In genomic region chr17:59368218-59368857, GRCh38 we compare ENCODE assay signal across 10 cellular contexts. TPM values are rescaled to one million over a fixed set of nuclear protein-coding genes. Genes with fewer than 3 reads are reported as not detected.
DNase-seq lines count a peak whose midpoint lies in the region; ATAC-seq and TF ChIP-seq lines count a peak whose summit lies in the region.
"Had no signal": no experiment of that assay in that cellular context is flagged by ENCODE, and none has a peak within 500 bp of the region (broad histone marks: within the 10 kb centered on the region; RNA-seq: fewer than 3 reads in every experiment).

No MANE protein-coding gene starts in this region.

- peak; percentile 23 for DNase-seq in NCI-H82 (lab: John Stamatoyannopoulos, UW)
- DNase-seq in NCI-H82 treated with DMSO at 0.1 percent for 48 hours (lab: John Stamatoyannopoulos, UW; ENCODE audit: unreplicated experiment): no peak
- no peak for DNase-seq in naive thymus-derived CD4-positive, alpha-beta T cell
- peak in 1 of 2 donors; percentile 31 for DNase-seq in tibial artery
- no peak for DNase-seq in stimulated activated CD4-positive, alpha-beta T cell treated with anti-CD3 and anti-CD28 coated beads, Interleukin-1b, Interleukin-23, amount 100 ng/mL, for 48 hours
- no peak for DNase-seq in central memory CD4-positive, alpha-beta T cell
- DNase-seq: ACHN; stimulated activated CD8-positive, alpha-beta memory T cell treated with anti-CD3 and anti-CD28 coated beads, Interleukin-4, amount 100 ng/mL, for 48 hours had no signal

- intact Hi-C loops in dendritic cell treated with granulocyte-macrophage colony-stimulating factor and Interleukin-4, amounts not matched to agents 40 ng/mL and 50 ng/mL, for 4 days (cut with micrococcal nuclease): no loop called here
- intact Hi-C loops in naive thymus-derived CD4-positive, alpha-beta T cell (cut with micrococcal nuclease): no loop called here
- intact Hi-C loops in tibial artery (cut with DNase I; ENCODE audit: low total_unique reads): no loop called here

- no peak overlapping the region for H3K4me3 ChIP-seq in naive thymus-derived CD4-positive, alpha-beta T cell (ENCODE audit: low read length)
- no peak overlapping the region for H3K4me3 ChIP-seq in tibial artery

- H3K9me3 Mint-ChIP-seq in dendritic cell treated with granulocyte-macrophage colony-stimulating factor and Interleukin-4, amounts not matched to agents 40 ng/mL and 50 ng/mL, for 4 days: no peaks in the 10 kb centered on the region
- H3K9me3 Mint-ChIP-seq in naive thymus-derived CD4-positive, alpha-beta T cell: peaks cover 0 to 2% (median 0%) of the 10 kb centered on the region in 11 donors

- peaks cover 15 to 67% of the 10 kb centered on the region in 2 donors for H3K4me1 ChIP-seq in naive thymus-derived CD4-positive, alpha-beta T cell (ENCODE audit: control insufficient read depth in 2 of 2, insufficient read depth in 2 of 2, low read length in 2 of 2)
- peaks cover 0 to 100% (median 95%) of the 10 kb centered on the region in 4 donors for H3K4me1 ChIP-seq in tibial artery

- no peak overlapping the region for H3K4me3 Mint-ChIP-seq in dendritic cell treated with granulocyte-macrophage colony-stimulating factor and Interleukin-4, amounts not matched to agents 40 ng/mL and 50 ng/mL, for 4 days
- peak overlapping the region in 3 of 10 donors; percentile 2 to 7 (median 2) for H3K4me3 Mint-ChIP-seq in naive thymus-derived CD4-positive, alpha-beta T cell

- POLR2A ChIA-PET in naive thymus-derived CD4-positive, alpha-beta T cell (lab: Charles Lee): interaction anchor here (1.0 to 1.5 kb wide), 3 partner anchors 11 to 36 kb away, joined by 3 to 8 read pairs (median 4); no protein-coding TSS in a partner anchor

- H3K27me3 ChIP-seq in naive thymus-derived CD4-positive, alpha-beta T cell (ENCODE audit: control insufficient read depth in 2 of 2, insufficient read depth in 2 of 2, low read length in 2 of 2): no peaks in the 10 kb centered on the region
- no peaks in the 10 kb centered on the region for H3K27me3 ChIP-seq in tibial artery

- no peaks in the 10 kb centered on the region for H3K9me3 ChIP-seq in naive thymus-derived CD4-positive, alpha-beta T cell (ENCODE audit: control insufficient read depth in 2 of 3, low read length in 3 of 3)
- no peaks in the 10 kb centered on the region for H3K9me3 ChIP-seq in tibial artery

- H3K36me3 Mint-ChIP-seq in dendritic cell treated with granulocyte-macrophage colony-stimulating factor and Interleukin-4, amounts not matched to agents 40 ng/mL and 50 ng/mL, for 4 days (ENCODE audit: low read depth): peaks cover 27% of the 10 kb centered on the region
- peaks cover 0 to 21% (median 4%) of the 10 kb centered on the region in 5 donors for H3K36me3 Mint-ChIP-seq in naive thymus-derived CD4-positive, alpha-beta T cell

- H3K27ac ChIP-seq in naive thymus-derived CD4-positive, alpha-beta T cell (ENCODE audit: low read depth, low read length): no peak overlapping the region
- H3K27ac ChIP-seq in tibial artery: peak overlapping the region; percentile 89

- CTCF ChIA-PET in naive thymus-derived CD4-positive, alpha-beta T cell (lab: Charles Lee): interaction anchor here (1.6 kb wide), 1 partner anchor 72 kb away, joined by 3 read pairs; no protein-coding TSS in a partner anchor

- H3K36me3 ChIP-seq in naive thymus-derived CD4-positive, alpha-beta T cell (ENCODE audit: control insufficient read depth in 2 of 3, insufficient read depth in 3 of 3, low read length in 3 of 3): no peaks in the 10 kb centered on the region
- H3K36me3 ChIP-seq in tibial artery: no peaks in the 10 kb centered on the region

- no peak for TF ChIP-seq CTCF in tibial artery (IDR thresholded peaks at IDR 0.05)

- peaks cover 90% of the 10 kb centered on the region for H3K4me1 Mint-ChIP-seq in dendritic cell treated with granulocyte-macrophage colony-stimulating factor and Interleukin-4, amounts not matched to agents 40 ng/mL and 50 ng/mL, for 4 days (ENCODE audit: low read depth)
- peaks cover 55 to 94% (median 79%) of the 10 kb centered on the region in 7 donors for H3K4me1 Mint-ChIP-seq in naive thymus-derived CD4-positive, alpha-beta T cell

- no peak for ATAC-seq in naive thymus-derived CD4-positive, alpha-beta T cell
- no peak for ATAC-seq in HG02938 (IDR thresholded peaks at IDR 0.05; ENCODE audit: unreplicated experiment)

- H3K27ac Mint-ChIP-seq in dendritic cell treated with granulocyte-macrophage colony-stimulating factor and Interleukin-4, amounts not matched to agents 40 ng/mL and 50 ng/mL, for 4 days: peak overlapping the region; percentile 88
- H3K27ac Mint-ChIP-seq in naive thymus-derived CD4-positive, alpha-beta T cell: peak overlapping the region in 7 of 9 donors; percentile 0 to 93 (median 40)

- no peaks in the 10 kb centered on the region for H3K27me3 Mint-ChIP-seq in dendritic cell treated with granulocyte-macrophage colony-stimulating factor and Interleukin-4, amounts not matched to agents 40 ng/mL and 50 ng/mL, for 4 days
- H3K27me3 Mint-ChIP-seq in naive thymus-derived CD4-positive, alpha-beta T cell: no peaks in the 10 kb centered on the region

RNA-seq across cellular contexts. Expression of gene YPEL2, which starts 36.9 kb away (rescaled TPM):
- total RNA-seq in naive thymus-derived CD4-positive, alpha-beta T cell: 10 to 100 TPM; 10.6 to 52.0 (median 46.8) TPM
- polyA plus RNA-seq in naive thymus-derived CD4-positive, alpha-beta T cell: 10 to 100 TPM; 17.7 to 25.1 TPM
